Comparison of ENCODE assay signal across 18 cellular contexts in the genomic region with DNA sequence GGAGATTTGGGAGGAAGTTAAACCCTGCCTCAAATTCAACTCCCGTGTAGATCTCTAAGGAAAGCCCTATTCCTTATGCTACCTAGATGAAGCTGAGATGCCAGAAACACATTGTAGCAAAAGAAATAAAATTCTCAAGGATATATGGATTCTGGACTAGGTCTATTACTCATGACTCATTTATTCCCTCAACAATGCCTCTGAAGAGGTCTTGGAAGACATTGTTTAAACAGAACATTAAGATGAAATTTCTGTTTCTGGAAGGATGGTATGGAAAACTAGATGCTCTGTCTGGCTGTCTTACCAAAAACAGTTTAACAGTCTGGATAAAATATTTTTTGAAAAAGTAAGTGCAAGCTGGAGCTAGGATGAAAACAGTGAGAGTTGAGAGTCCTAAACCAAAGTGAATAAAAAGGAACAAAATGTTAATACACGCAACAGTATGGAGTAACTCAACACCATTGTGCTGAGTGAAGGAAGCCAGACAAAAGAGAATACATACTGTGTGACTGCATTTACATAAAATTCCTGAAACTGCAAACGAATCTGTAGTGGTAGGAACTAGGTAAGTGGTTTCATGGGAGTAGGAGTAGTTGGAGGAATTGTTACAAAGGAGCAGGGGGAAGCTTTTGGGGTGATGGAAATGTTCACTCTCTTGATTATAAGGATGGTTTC. TPM values are rescaled to one million over a fixed set of nuclear protein-coding genes. Genes with fewer than 3 reads are reported as not detected.
DNase-seq lines count a peak whose midpoint lies in the region; ATAC-seq, FAIRE-seq and TF ChIP-seq lines count a peak whose summit lies in the region.
"Had no signal": no experiment of that assay in that cellular context is flagged by ENCODE, and none has a peak within 500 bp of the region (broad histone marks: within the 10 kb centered on the region; RNA-seq: fewer than 3 reads in every experiment).

No MANE protein-coding gene starts in this region.

- H3K56ac ChIP-seq in IMR-90 (ENCODE audit: extremely low read depth, insufficient read depth, low read length): no peak overlapping the region

- peak overlapping the region; percentile 77; the same call in 1 of the 3 replicates for H2BK15ac ChIP-seq in IMR-90 (ENCODE audit: low read depth, low read length)

- WGBS in IMR-90 (ENCODE audit: extremely low coverage in 2 of 2, insufficient read length in 1 of 2), 2 experiments: 40% methylated on average over 1 of the region's 3 CpGs; no CpG with 5 or more reads in 1 of the 2 experiments
- 33% methylated on average over 3 of the region's 3 CpGs for WGBS in K562 (ENCODE audit: insufficient coverage, low coverage, missing lambda C conversion rate)
- 79% methylated on average over 3 of the region's 3 CpGs for WGBS in suprapubic skin

- H3K36me3 ChIP-seq in BLaER1: no peaks in the 10 kb centered on the region
- no peaks in the 10 kb centered on the region for H3K36me3 ChIP-seq in IMR-90 (ENCODE audit: control insufficient read depth, insufficient read depth, low read length)
- no peaks in the 10 kb centered on the region for H3K36me3 ChIP-seq in K562 (ENCODE audit: control insufficient read depth, insufficient read depth, low read length)
- H3K36me3 ChIP-seq in iPS-20b (ENCODE audit: insufficient read depth, low read depth, low read length): no peaks in the 10 kb centered on the region
- H3K36me3 ChIP-seq in suprapubic skin: no peaks in the 10 kb centered on the region

- no peak for TF ChIP-seq RAD21 in IMR-90 (IDR thresholded peaks at IDR 0.05; ENCODE audit: low read length)
- TF ChIP-seq RAD21 in K562 (CRISPR knock-in tag; conservative IDR thresholded peaks at IDR 0.05 in 1 of 2, IDR thresholded peaks at IDR 0.05 in 1 of 2): no peak

- no peaks in the 10 kb centered on the region for H3K79me2 ChIP-seq in K562 (ENCODE audit: control insufficient read depth, insufficient read depth, low read length)

- no TSS peak for BruUV-seq in IMR-90 (replicated peaks; lab: Mats Ljungman, UMichigan)
- BruUV-seq in K562 (replicated peaks; lab: Mats Ljungman, UMichigan): no TSS peak

- H3K4ac ChIP-seq in IMR-90 (ENCODE audit: low read depth, low read length): no peak overlapping the region

- FAIRE-seq in K562 (lab: Jason Lieb, UNC): no peak
- FAIRE-seq: GM19239, H54, RCC 7860 had no signal

- H3K9me1 ChIP-seq in IMR-90 (ENCODE audit: insufficient read depth, low read length) (peaks cover 16% of the 10 kb centered on the region; the same call in 1 of the 2 replicates), K562 (ENCODE audit: control insufficient read depth, insufficient read depth, low read length) (no peaks in the 10 kb centered on the region)

- TF ChIP-seq POLR2A in IMR-90 (IDR thresholded peaks at IDR 0.05; ENCODE audit: low read depth, low read length) (no peak), K562 (conservative IDR thresholded peaks at IDR 0.05) (no peak), suprapubic skin (IDR thresholded peaks at IDR 0.05) (no peak)

- no peak overlapping the region for H2AK9ac ChIP-seq in IMR-90 (replicated peaks; ENCODE audit: low read depth, low read length, poor library complexity)

- peak; percentile 48 for DNase-seq in IMR-90
- no peak for DNase-seq in K562 (ENCODE audit: extremely low read depth in 1 of 4, low spot score in 3 of 4)
- no peak for DNase-seq in suprapubic skin (ENCODE audit: low spot score in 2 of 2)
- no peak for DNase-seq in UCSD-AML1 (lab: John Stamatoyannopoulos, UW; ENCODE audit: unreplicated experiment)
- DNase-seq: DMS153, KBM-7, NCI-H1092, NCI-H187, NCI-H2171, SHP77 had no signal

- H3K27ac ChIP-seq in BLaER1 (no peak overlapping the region), IMR-90 (ENCODE audit: insufficient read depth, low read length) (no peak overlapping the region), K562 (ENCODE audit: extremely low read depth, low read depth, low read length) (no peak overlapping the region), iPS-20b (ENCODE audit: low read length) (no peak overlapping the region), suprapubic skin (no peak overlapping the region)
- H3K27ac ChIP-seq: C4-2B had no signal

- no peak overlapping the region for H2BK5ac ChIP-seq in IMR-90 (ENCODE audit: low read depth, low read length, poor library complexity, severe bottlenecking)

- H3K4me1 ChIP-seq in BLaER1: peaks cover 70% of the 10 kb centered on the region
- H3K4me1 ChIP-seq in IMR-90 (ENCODE audit: control insufficient read depth, insufficient read depth, low read length): peaks cover 20% of the 10 kb centered on the region
- H3K4me1 ChIP-seq in K562 (replicated peaks in 1 of 2; ENCODE audit: control insufficient read depth in 2 of 2, insufficient read depth in 2 of 2, low read length in 2 of 2): peaks cover 12 to 41% of the 10 kb centered on the region in 2 experiments
- H3K4me1 ChIP-seq in iPS-20b (ENCODE audit: insufficient read depth, low read length): peaks cover 24% of the 10 kb centered on the region
- H3K4me1 ChIP-seq in suprapubic skin: peaks cover 9% of the 10 kb centered on the region

- TF ChIP-seq EP300 in K562 (IDR thresholded peaks at IDR 0.05; ENCODE audit: low read length) (no peak), suprapubic skin (IDR thresholded peaks at IDR 0.05) (no peak)

- POLR2A ChIA-PET in IMR-90 (lab: Charles Lee; ENCODE audit: unreplicated experiment) (no interaction called here), K562 (lab: Yijun Ruan, JAX) (interaction anchor here (0.7 kb wide), 1 partner anchor 10 kb away, joined by 3 read pairs; no protein-coding TSS in a partner anchor)

- peak overlapping the region; percentile 25; the same call in 1 of the 2 replicates for H2AK5ac ChIP-seq in IMR-90 (ENCODE audit: low read depth, low read length)

- H3K9me3 ChIP-seq in BLaER1: peaks cover 6% of the 10 kb centered on the region; the same call in 1 of the 2 replicates
- H3K9me3 ChIP-seq in IMR-90 (ENCODE audit: control insufficient read depth, insufficient read depth, low read length): no peaks in the 10 kb centered on the region
- H3K9me3 ChIP-seq in K562 (replicated peaks; ENCODE audit: control insufficient read depth, insufficient read depth, low read depth, low read length): no peaks in the 10 kb centered on the region
- H3K9me3 ChIP-seq in iPS-20b (ENCODE audit: insufficient read depth, low read depth, low read length): no peaks in the 10 kb centered on the region
- no peaks in the 10 kb centered on the region for H3K9me3 ChIP-seq in suprapubic skin

- H4K5ac ChIP-seq in IMR-90 (ENCODE audit: low read depth, low read length): no peak overlapping the region

- H3K14ac ChIP-seq in IMR-90 (replicated peaks; ENCODE audit: low read depth, low read length): peak overlapping the region; percentile 66

- dilution Hi-C loops in IMR-90 (cut with HindIII; ENCODE audit: low sequenced_read_pairs, unreplicated experiment): no loop called here

- H3K4me3 ChIP-seq in BLaER1: no peak overlapping the region
- H3K4me3 ChIP-seq in IMR-90 (ENCODE audit: insufficient read depth, low read depth, low read length): no peak overlapping the region
- no peak overlapping the region for H3K4me3 ChIP-seq in K562
- peak overlapping the region; percentile 19; the same call in 1 of the 2 replicates for H3K4me3 ChIP-seq in iPS-20b (ENCODE audit: low read length)
- H3K4me3 ChIP-seq in suprapubic skin: no peak overlapping the region

- CTCF ChIA-PET in IMR-90 (lab: Yijun Ruan, JAX): interaction anchor here (0.6 kb wide), 1 partner anchor 118 kb away, joined by 3 read pairs; no protein-coding TSS in a partner anchor
- CTCF ChIA-PET in K562 (lab: Yijun Ruan, JAX; ENCODE audit: low intra/inter-chr PET ratio): no interaction called here

- no peak overlapping the region for H3K9ac ChIP-seq in BLaER1
- no peak overlapping the region for H3K9ac ChIP-seq in IMR-90 (ENCODE audit: low read depth, low read length)
- no peak overlapping the region for H3K9ac ChIP-seq in K562 (ENCODE audit: insufficient read depth in 1 of 2, low read depth in 2 of 2, low read length in 2 of 2)
- H3K9ac ChIP-seq in iPS-20b (ENCODE audit: low read depth, low read length): no peak overlapping the region

- no peak for TF ChIP-seq CTCF in IMR-90 (conservative IDR thresholded peaks at IDR 0.05; ENCODE audit: low read depth, low read length)
- TF ChIP-seq CTCF in K562 (IDR thresholded peaks at IDR 0.05 in 2 of 3, conservative IDR thresholded peaks at IDR 0.05 in 1 of 3; ENCODE audit: insufficient read depth in 2 of 3, low read depth in 1 of 3, low read length in 3 of 3): no peak
- TF ChIP-seq CTCF in suprapubic skin (IDR thresholded peaks at IDR 0.05): no peak

- H2BK120ac ChIP-seq in IMR-90 (ENCODE audit: low read depth, low read length): peak overlapping the region; percentile 75; the same call in 1 of the 2 replicates

- no peak overlapping the region for H2BK20ac ChIP-seq in IMR-90 (ENCODE audit: low read depth, low read length)

- H3K79me1 ChIP-seq in IMR-90 (ENCODE audit: low read depth in 1 of 2, low read length in 2 of 2): no peaks in the 10 kb centered on the region

- in situ Hi-C loops in IMR-90 (cut with MboI; ENCODE audit: low sequenced_read_pairs): no loop called here
- in situ Hi-C loops in K562 (cut with MboI): no loop called here

- H3K4me2 ChIP-seq in BLaER1 (peak overlapping the region; percentile 3; the same call in 1 of the 2 replicates), IMR-90 (ENCODE audit: low read depth, low read length) (no peak overlapping the region), K562 (ENCODE audit: insufficient read depth, low read length) (no peak overlapping the region)

- no peaks in the 10 kb centered on the region for H4K20me1 ChIP-seq in BLaER1
- H4K20me1 ChIP-seq in IMR-90 (ENCODE audit: insufficient read depth, low read length): no peaks in the 10 kb centered on the region
- no peaks in the 10 kb centered on the region for H4K20me1 ChIP-seq in K562 (replicated peaks; ENCODE audit: control insufficient read depth, insufficient read depth, low read length)

- H3K23ac ChIP-seq in IMR-90 (ENCODE audit: low read depth, low read length): no peak overlapping the region; the same call in 1 of the 2 replicates

- ATAC-seq in IMR-90 (ENCODE audit: low read depth): no peak
- no peak for ATAC-seq in K562
- no peak for ATAC-seq in HG02852 (IDR thresholded peaks at IDR 0.05; ENCODE audit: unreplicated experiment)
- no peak for ATAC-seq in GM21737 (IDR thresholded peaks at IDR 0.05; ENCODE audit: unreplicated experiment)

- H2AFZ ChIP-seq in IMR-90 (replicated peaks; ENCODE audit: low read length, poor library complexity) (no peak overlapping the region), K562 (ENCODE audit: low read depth, low read length) (peak overlapping the region; percentile 51)

- H4K8ac ChIP-seq in IMR-90 (ENCODE audit: low read depth in 2 of 2, low read length in 2 of 2): 0 out of 4 replicates have a peak overlapping the region, but pooled peaks of 1 of the 2 experiments have one; percentile 5

- no peak overlapping the region for H4K91ac ChIP-seq in IMR-90 (ENCODE audit: insufficient read depth, low read depth, low read length)

- intact Hi-C loops in IMR-90 (cut with micrococcal nuclease): no loop called here
- intact Hi-C loops in K562 (cut with micrococcal nuclease): no loop called here

- H3K27me3 ChIP-seq in BLaER1 (no peaks in the 10 kb centered on the region), IMR-90 (ENCODE audit: control insufficient read depth, insufficient read depth, low read length) (no peaks in the 10 kb centered on the region), K562 (ENCODE audit: control insufficient read depth in 2 of 2, insufficient read depth in 2 of 2, low read length in 2 of 2) (no peaks in the 10 kb centered on the region), iPS-20b (ENCODE audit: insufficient read depth, low read length) (no peaks in the 10 kb centered on the region), suprapubic skin (no peaks in the 10 kb centered on the region)

- H3K18ac ChIP-seq in IMR-90 (ENCODE audit: low read depth, low read length): no peak overlapping the region; the same call in 1 of the 2 replicates

RNA-seq across cellular contexts. Expression of gene GNG12, which starts 59.3 kb away (rescaled TPM):
- total RNA-seq in IMR-90 (2012; rRNA removed) (132 and 233 TPM in 2 replicates), K562 (2014; rRNA removed) (3.3 and 3.6 TPM in 2 replicates), K562 (2014; rRNA removed; fragmentation: Illumina TruSeq; extraction: Trizol) (6.0 and 6.6 TPM in 2 replicates), K562 (2015; rRNA removed; fragmentation: Illumina TruSeq; extraction: Trizol) (4.9 and 5.6 TPM in 2 replicates), K562 (2021) (3.7 and 4.1 TPM in 2 replicates), suprapubic skin (100 to 1,000 TPM in 1 of 4 donors, 10 to 100 TPM in 3; 89.6 to 129 (median 90.9) TPM)
- polyA plus RNA-seq in IMR-90 (2012; rRNA removed) (74.4 and 92.3 TPM in 2 replicates), K562 (2011; rRNA removed) (4.6 and 7.5 TPM in 2 replicates), K562 (2014; fragmentation: Illumina TruSeq; extraction: Trizol) (4.2 and 5.4 TPM in 2 replicates), K562 (2014; fragmentation: Nextera tagmentation; extraction: Ambion mirVana) (1 to 10 TPM; 2.6 to 2.7 TPM), K562 (2014; rRNA removed) (2.8 and 3.0 TPM in 2 replicates)
- 15.5 and 25.7 TPM in 2 replicates for polyA plus RNA-seq in IMR-90 (2012; cell fraction: cytosol; rRNA removed)
- 4.8 and 43.9 TPM in 2 replicates for polyA plus RNA-seq in IMR-90 (2012; cell fraction: nucleus; rRNA removed; ENCODE audit: low replicate concordance)
- 1.7 and 2.8 TPM in 2 replicates for total RNA-seq in K562 (2011; cell fraction: chromatin; rRNA removed; ENCODE audit: low replicate concordance)
- 0.13 and 0.50 TPM in 2 replicates for total RNA-seq in K562 (2011; cell fraction: nucleolus; rRNA removed)
- total RNA-seq in K562 (2011; cell fraction: nucleoplasm; rRNA removed): 0.88 and 2.5 TPM in 2 replicates
- 0.82 and 5.4 TPM in 2 replicates for polyA plus RNA-seq in K562 (2011; cell fraction: cytosol; rRNA removed)
- polyA plus RNA-seq in K562 (2011; cell fraction: nucleus; rRNA removed): 1.5 and 4.3 TPM in 2 replicates
- polyA plus RNA-seq in K562 (2012): 3.2 and 4.9 TPM in 2 replicates
- polyA minus RNA-seq in K562 (2011; rRNA and poly(A)+ RNA removed): 3.9 and 9.8 TPM in 2 replicates
- 1.4 and 3.4 TPM in 2 replicates for polyA minus RNA-seq in K562 (2011; cell fraction: cytosol; rRNA and poly(A)+ RNA removed)
- polyA minus RNA-seq in K562 (2011; cell fraction: nucleus; rRNA and poly(A)+ RNA removed): 0.67 and 3.6 TPM in 2 replicates

Comparison
In these comparisons a context has a peak if more than half of its experiments do, and no peak if none do; other contexts are left out.
1. RNA of gene GNG12, which starts 59.3 kb away (total RNA-seq): 132 to 233 TPM in IMR-90 and 89.6 to 129 TPM in suprapubic skin; 0.13 to 6.6 TPM in K562; every median in the first group is over 10 times any median in the second.